19 cellular contexts compared by ENCODE assay signal in the genomic region with DNA sequence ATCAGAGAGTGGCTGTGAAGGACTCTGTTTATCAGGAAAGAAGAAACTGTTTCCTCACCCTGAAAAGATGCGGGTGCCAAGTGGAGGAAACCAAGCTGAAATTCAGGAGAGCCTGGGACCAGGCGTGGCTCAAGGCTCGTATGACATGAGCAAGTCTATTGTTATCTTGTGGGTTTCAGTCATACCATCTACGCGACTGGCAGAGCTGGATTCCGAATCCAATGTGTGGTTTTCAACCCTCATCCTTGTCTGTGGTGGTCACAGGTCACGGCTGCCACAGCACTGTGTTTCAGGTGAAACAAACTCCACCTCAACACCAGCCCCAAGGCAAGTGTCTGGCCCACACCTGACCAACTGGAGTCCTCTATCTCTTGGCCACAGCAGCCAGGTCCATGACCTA. TPM values are rescaled to one million over a fixed set of nuclear protein-coding genes. Genes with fewer than 3 reads are reported as not detected.
A peak's percentile ranks its signal among the peaks of the same experiment; 100 is the strongest.
DNase-seq lines count a peak whose midpoint lies in the region; TF ChIP-seq lines count a peak whose summit lies in the region.
"Had no signal": no experiment of that assay in that cellular context is flagged by ENCODE, and none has a peak within 500 bp of the region (broad histone marks: within the 10 kb centered on the region; RNA-seq: fewer than 3 reads in every experiment).

No MANE protein-coding gene starts in this region.

- H3K9ac ChIP-seq in mammary epithelial cell (ENCODE audit: insufficient read depth, low read length): no peak overlapping the region
- no peak overlapping the region for H3K9ac ChIP-seq in trophoblast cell (ENCODE audit: low read length)
- H3K9ac ChIP-seq: GM23248 had no signal

- H3K79me2 ChIP-seq in mammary epithelial cell (ENCODE audit: insufficient read depth, low read length) (no peaks in the 10 kb centered on the region), trophoblast cell (ENCODE audit: control insufficient read depth, insufficient read depth, low read length, poor library complexity) (no peaks in the 10 kb centered on the region)

- H3K23ac ChIP-seq in trophoblast cell (ENCODE audit: low read length): no peak overlapping the region

- no peak overlapping the region for H3K27ac ChIP-seq in mammary epithelial cell (ENCODE audit: insufficient read depth, low read depth, low read length)
- no peak overlapping the region for H3K27ac ChIP-seq in esophagus muscularis mucosa (replicated peaks in 1 of 4)
- H3K27ac ChIP-seq in trophoblast cell (ENCODE audit: low read depth, low read length): no peak overlapping the region
- H3K27ac ChIP-seq in Peyer's patch: no peak overlapping the region
- H3K27ac ChIP-seq: 22Rv1, GM23248, HL-60 had no signal

- intact Hi-C loops in mammary epithelial cell (cut with micrococcal nuclease): no loop called here
- intact Hi-C loops in MCF 10A (cut with micrococcal nuclease): no loop called here
- intact Hi-C loops in esophagus muscularis mucosa (cut with DNase I): no loop called here
- intact Hi-C loops in activated naive CD4-positive, alpha-beta T cell treated with anti-CD3 and anti-CD28 coated beads for 36 hours (cut with micrococcal nuclease): no loop called here

- dilution Hi-C loops in mammary epithelial cell (cut with HindIII; ENCODE audit: low sequenced_read_pairs): no loop called here

- H3K27ac Mint-ChIP-seq in MCF 10A (ENCODE audit: low read depth, unreplicated experiment): no peak overlapping the region
- H3K27ac Mint-ChIP-seq in activated naive CD4-positive, alpha-beta T cell treated with anti-CD3 and anti-CD28 coated beads for 36 hours: no peak overlapping the region
- H3K27ac Mint-ChIP-seq: CD14-positive monocyte; CD8-positive, alpha-beta T cell had no signal

- H2BK120ac ChIP-seq in trophoblast cell (ENCODE audit: insufficient read depth, low read length, poor library complexity): no peak overlapping the region

- H4K12ac ChIP-seq in trophoblast cell (ENCODE audit: low read depth, low read length): no peak overlapping the region

- H3K9me3 ChIP-seq in mammary epithelial cell (replicated peaks; ENCODE audit: insufficient read depth, low read length): no peaks in the 10 kb centered on the region
- no peaks in the 10 kb centered on the region for H3K9me3 ChIP-seq in esophagus muscularis mucosa
- no peaks in the 10 kb centered on the region for H3K9me3 ChIP-seq in trophoblast cell (ENCODE audit: insufficient read depth, low read depth, low read length)
- H3K9me3 ChIP-seq in Peyer's patch: no peaks in the 10 kb centered on the region

- H3K14ac ChIP-seq in trophoblast cell (ENCODE audit: low read length): no peak overlapping the region

- BruUV-seq in mammary epithelial cell (replicated peaks; lab: Mats Ljungman, UMichigan) (no TSS peak), MCF 10A (replicated peaks; lab: Mats Ljungman, UMichigan) (no TSS peak)

- TF ChIP-seq POLR2A in esophagus muscularis mucosa (IDR thresholded peaks at IDR 0.05; ENCODE audit: low read depth): no peak
- TF ChIP-seq POLR2A in Peyer's patch (IDR thresholded peaks at IDR 0.05): no peak

- H3K4me1 ChIP-seq in mammary epithelial cell (ENCODE audit: insufficient read depth, low read length) (peaks cover 36% of the 10 kb centered on the region), esophagus muscularis mucosa (no peaks in the 10 kb centered on the region), trophoblast cell (ENCODE audit: control insufficient read depth in 1 of 2, insufficient read depth in 2 of 2, low read length in 2 of 2) (no peaks in the 10 kb centered on the region), Peyer's patch (no peaks in the 10 kb centered on the region)

- no peaks in the 10 kb centered on the region for H4K20me1 ChIP-seq in mammary epithelial cell (ENCODE audit: insufficient read depth, low read length)

- no peak overlapping the region for H2BK12ac ChIP-seq in trophoblast cell (ENCODE audit: low read length)

- H4K91ac ChIP-seq in trophoblast cell (ENCODE audit: low read depth, low read length): no peak overlapping the region

- no peak overlapping the region for H3K4me2 ChIP-seq in mammary epithelial cell (ENCODE audit: insufficient read depth, low read depth, low read length)
- no peak overlapping the region for H3K4me2 ChIP-seq in trophoblast cell (ENCODE audit: low read length)

- H3K36me3 Mint-ChIP-seq in MCF 10A (ENCODE audit: insufficient read depth, unreplicated experiment): peaks cover 6% of the 10 kb centered on the region
- H3K36me3 Mint-ChIP-seq in activated naive CD4-positive, alpha-beta T cell treated with anti-CD3 and anti-CD28 coated beads for 36 hours (ENCODE audit: low read depth): no peaks in the 10 kb centered on the region
- H3K36me3 Mint-ChIP-seq: CD14-positive monocyte; CD8-positive, alpha-beta T cell had no signal

- POLR2A ChIA-PET in MCF 10A (lab: Yijun Ruan, JAX): interaction anchor here (0.8 to 1.5 kb wide), 3 partner anchors 20 to 211 kb away, joined by 3 read pairs; partner anchors contain the start of gene RTF2

- TF ChIP-seq EP300 in esophagus muscularis mucosa (IDR thresholded peaks at IDR 0.05): no peak

- H3K27me3 ChIP-seq in mammary epithelial cell (ENCODE audit: insufficient read depth, low read length) (no peaks in the 10 kb centered on the region), esophagus muscularis mucosa (peaks cover 0 to 22% (median 0%) of the 10 kb centered on the region in 4 donors), trophoblast cell (ENCODE audit: insufficient read depth, low read length) (no peaks in the 10 kb centered on the region), Peyer's patch (no peaks in the 10 kb centered on the region)

- no peak overlapping the region for H4K8ac ChIP-seq in trophoblast cell (ENCODE audit: low read depth, low read length)

- H3K9me3 Mint-ChIP-seq in MCF 10A (ENCODE audit: unreplicated experiment): no peaks in the 10 kb centered on the region
- no peaks in the 10 kb centered on the region for H3K9me3 Mint-ChIP-seq in activated naive CD4-positive, alpha-beta T cell treated with anti-CD3 and anti-CD28 coated beads for 36 hours
- H3K9me3 Mint-ChIP-seq: CD14-positive monocyte; CD8-positive, alpha-beta T cell had no signal

- peaks cover 7% of the 10 kb centered on the region for H3K4me1 Mint-ChIP-seq in MCF 10A (ENCODE audit: insufficient read depth, unreplicated experiment)
- no peaks in the 10 kb centered on the region for H3K4me1 Mint-ChIP-seq in activated naive CD4-positive, alpha-beta T cell treated with anti-CD3 and anti-CD28 coated beads for 36 hours (ENCODE audit: low read depth)
- H3K4me1 Mint-ChIP-seq: CD14-positive monocyte had no signal

- H2BK5ac ChIP-seq in trophoblast cell (ENCODE audit: low read depth, low read length, poor library complexity): no peak overlapping the region

- H2AK5ac ChIP-seq in trophoblast cell (ENCODE audit: low read length): no peak overlapping the region

- no peak overlapping the region for H3K4me3 Mint-ChIP-seq in MCF 10A (ENCODE audit: unreplicated experiment)
- no peak overlapping the region for H3K4me3 Mint-ChIP-seq in activated naive CD4-positive, alpha-beta T cell treated with anti-CD3 and anti-CD28 coated beads for 36 hours
- H3K4me3 Mint-ChIP-seq: CD14-positive monocyte; CD8-positive, alpha-beta T cell had no signal

- no peak for TF ChIP-seq CTCF in mammary epithelial cell (conservative IDR thresholded peaks at IDR 0.05 in 1 of 2, IDR thresholded peaks at IDR 0.05 in 1 of 2; ENCODE audit: extremely low read depth in 1 of 2, insufficient read depth in 1 of 2, low read depth in 1 of 2, low read length in 2 of 2)
- no peak for TF ChIP-seq CTCF in MCF 10A (IDR thresholded peaks at IDR 0.05; ENCODE audit: unreplicated experiment)
- no peak for TF ChIP-seq CTCF in esophagus muscularis mucosa (IDR thresholded peaks at IDR 0.05)
- no peak for TF ChIP-seq CTCF in Peyer's patch (IDR thresholded peaks at IDR 0.05)

- CTCF ChIA-PET in mammary epithelial cell (lab: Charles Lee; ENCODE audit: low non-redundant PET) (no interaction called here), MCF 10A (lab: Yijun Ruan, JAX) (interaction anchor here (0.8 to 9.5 kb wide), 4 partner anchors 11 to 87 kb away, joined by 3 to 85 read pairs (median 8); partner anchors contain the start of gene MC3R)
- CTCF ChIA-PET in activated naive CD4-positive, alpha-beta T cell treated with anti-CD3 and anti-CD28 coated beads for 36 hours (lab: Charles Lee): interaction anchor here (0.7 to 1.9 kb wide), 2 partner anchors 10 to 107 kb away, joined by 3 to 7 read pairs; partner anchors contain the start of gene MC3R

- H3K27me3 Mint-ChIP-seq in MCF 10A (ENCODE audit: insufficient read depth, unreplicated experiment): peaks cover 17% of the 10 kb centered on the region
- H3K27me3 Mint-ChIP-seq in activated naive CD4-positive, alpha-beta T cell treated with anti-CD3 and anti-CD28 coated beads for 36 hours (ENCODE audit: low read depth): peaks cover 2% of the 10 kb centered on the region

- DNase-seq in mammary epithelial cell: peak; percentile 53
- no peak for DNase-seq in MCF 10A (ENCODE audit: unreplicated experiment)
- DNase-seq in esophagus muscularis mucosa (ENCODE audit: extremely low spot score): peak; percentile 89
- DNase-seq in trophoblast cell: peak; percentile 42 to 47
- no peak for DNase-seq in activated naive CD4-positive, alpha-beta T cell treated with anti-CD3 and anti-CD28 coated beads for 36 hours
- DNase-seq in Peyer's patch: no peak
- no peak for DNase-seq in midbrain (lab: John Stamatoyannopoulos, UW)
- no peak for DNase-seq in mucosa of gallbladder (ENCODE audit: low spot score)
- DNase-seq: CD8-positive, alpha-beta T cell; COR-L47; DMS153; DMS79 treated with DMSO at 0.1 percent for 48 hours; EL; GM23248 had no signal

- H2AFZ ChIP-seq in mammary epithelial cell (ENCODE audit: low read depth, low read length): peak overlapping the region; percentile 1
- H2AFZ ChIP-seq in trophoblast cell (ENCODE audit: insufficient read depth, low read length, poor library complexity): no peak overlapping the region
- H2AFZ ChIP-seq: GM23248 had no signal

- H3K18ac ChIP-seq in trophoblast cell (ENCODE audit: low read length): no peak overlapping the region

- H3K4ac ChIP-seq in trophoblast cell (ENCODE audit: low read depth, low read length): no peak overlapping the region

- H3K4me3 ChIP-seq in mammary epithelial cell (replicated peaks in 1 of 3; ENCODE audit: insufficient read depth in 1 of 3, low read depth in 2 of 3, low read length in 3 of 3) (no peak overlapping the region), esophagus muscularis mucosa (no peak overlapping the region), trophoblast cell (ENCODE audit: low read depth, low read length) (no peak overlapping the region), Peyer's patch (no peak overlapping the region)
- H3K4me3 ChIP-seq: GM23248 had no signal

- 9% methylated on average over 7 of the region's 7 CpGs for WGBS in mammary epithelial cell (ENCODE audit: low coverage, missing lambda C conversion rate)
- 78% methylated on average over 7 of the region's 7 CpGs for WGBS in esophagus muscularis mucosa
- WGBS in trophoblast cell (ENCODE audit: extremely low coverage, insufficient coverage, insufficient read length): no CpG with 5 or more reads among the region's 7 CpGs

- H3K36me3 ChIP-seq in mammary epithelial cell (ENCODE audit: insufficient read depth, low read length): no peaks in the 10 kb centered on the region
- no peaks in the 10 kb centered on the region for H3K36me3 ChIP-seq in esophagus muscularis mucosa
- H3K36me3 ChIP-seq in trophoblast cell (ENCODE audit: control insufficient read depth in 1 of 2, insufficient read depth in 2 of 2, low read length in 2 of 2): no peaks in the 10 kb centered on the region
- no peaks in the 10 kb centered on the region for H3K36me3 ChIP-seq in Peyer's patch

- H3K79me1 ChIP-seq in trophoblast cell (ENCODE audit: low read length): no peaks in the 10 kb centered on the region

- in situ Hi-C loops in mammary epithelial cell (cut with MboI; ENCODE audit: low sequenced_read_pairs in 2 of 2): no loop called here

RNA-seq across cellular contexts. Expression of gene MC3R, which starts 9.1 kb away (rescaled TPM):
- total RNA-seq in mammary epithelial cell (not detected), MCF 10A (2022) (not detected in 2 replicates), esophagus muscularis mucosa (not detected), Peyer's patch (not detected), mucosa of gallbladder (not detected)
- not detected for polyA plus RNA-seq in mammary epithelial cell
- not detected for polyA minus RNA-seq in mammary epithelial cell
- polyA plus RNA-seq in trophoblast cell (2013): not detected in 2 replicates
- total RNA-seq in activated naive CD4-positive, alpha-beta T cell treated with anti-CD3 and anti-CD28 coated beads for 36 hours: not detected
- total RNA-seq: A673; CD8-positive, alpha-beta T cell; GM23248 had no signal
- polyA plus RNA-seq: BJ, CD14-positive monocyte, GM23248 had no signal

Comparison
In these comparisons a context has a peak if more than half of its experiments do, and no peak if none do; other contexts are left out.
1. DNase-seq: peak in mammary epithelial cell (single experiment), esophagus muscularis mucosa (single experiment) and trophoblast cell (2 of 2); none in MCF 10A (single experiment), activated naive CD4-positive, alpha-beta T cell treated with anti-CD3 and anti-CD28 coated beads for 36 hours (single experiment), Peyer's patch (0 of 3), midbrain (single experiment) and mucosa of gallbladder (single experiment).